In genomic region chr17:43972444-43973212, GRCh38 we compare ENCODE assay signal across 2 cellular contexts. TPM values are rescaled to one million over a fixed set of nuclear protein-coding genes. Genes with fewer than 3 reads are reported as not detected.
"Had no signal": no experiment of that assay in that cellular context is flagged by ENCODE, and none has a peak within 500 bp of the region (broad histone marks: within the 10 kb centered on the region; RNA-seq: fewer than 3 reads in every experiment).

No MANE protein-coding gene starts in this region.

RNA-seq across cellular contexts. Expression of gene PYY, which starts 18.9 kb away (rescaled TPM):
- total RNA-seq: G401, GM12878 had no signal

RNA-seq across cellular contexts. Expression of gene PPY, which starts 30.4 kb away (rescaled TPM):
- total RNA-seq: G401, GM12878 had no signal
